In genomic region chr1:96365076-96365475, GRCh38 we compare ENCODE assay signal across 26 cellular contexts.
A peak's percentile ranks its signal among the peaks of the same experiment; 100 is the strongest.
DNase-seq lines count a peak whose midpoint lies in the region; TF ChIP-seq lines count a peak whose summit lies in the region.
"Had no signal": no experiment of that assay in that cellular context is flagged by ENCODE, and none has a peak within 500 bp of the region (broad histone marks: within the 10 kb centered on the region; RNA-seq: fewer than 3 reads in every experiment).

No MANE protein-coding gene starts in this region.

- no CpG with 5 or more reads among the region's 1 CpG for WGBS in trophoblast cell (ENCODE audit: extremely low coverage, insufficient coverage, insufficient read length)

- TF ChIP-seq CTCF in fibroblast of lung (conservative IDR thresholded peaks at IDR 0.05 in 1 of 2, IDR thresholded peaks at IDR 0.05 in 1 of 2; ENCODE audit: low read depth in 1 of 2, low read length in 2 of 2) (no peak), osteoblast (IDR thresholded peaks at IDR 0.05; ENCODE audit: extremely low read depth, low read depth, low read length) (no peak)

- H3K27me3 ChIP-seq in HAP-1 (ENCODE audit: low read depth) (no peaks in the 10 kb centered on the region), adipocyte (replicated peaks; ENCODE audit: control insufficient read depth, insufficient read depth, low read length) (no peaks in the 10 kb centered on the region), fibroblast of lung (ENCODE audit: control insufficient read depth, insufficient read depth, low read length) (no peaks in the 10 kb centered on the region), osteoblast (ENCODE audit: insufficient read depth, low read length) (no peaks in the 10 kb centered on the region), trophoblast cell (ENCODE audit: insufficient read depth, low read length) (no peaks in the 10 kb centered on the region)
- H3K27me3 ChIP-seq: left lung, sigmoid colon, tibial artery had no signal

- H3K27ac ChIP-seq in fibroblast of lung (ENCODE audit: insufficient read depth, low read length): no peak overlapping the region
- H3K27ac ChIP-seq in osteoblast (ENCODE audit: low read depth, low read length): peak overlapping the region; percentile 21
- H3K27ac ChIP-seq in trophoblast cell (ENCODE audit: low read depth, low read length): no peak overlapping the region
- H3K27ac ChIP-seq: left lung, psoas muscle, RWPE1, sigmoid colon, tibial artery had no signal

- H2AFZ ChIP-seq in fibroblast of lung (ENCODE audit: low read length) (no peak overlapping the region), osteoblast (ENCODE audit: low read length) (no peak overlapping the region), trophoblast cell (ENCODE audit: insufficient read depth, low read length, poor library complexity) (no peak overlapping the region)

- no peak overlapping the region for H3K14ac ChIP-seq in trophoblast cell (ENCODE audit: low read length)

- H4K91ac ChIP-seq in trophoblast cell (ENCODE audit: low read depth, low read length): no peak overlapping the region

- no peak overlapping the region for H4K12ac ChIP-seq in trophoblast cell (ENCODE audit: low read depth, low read length)

- H4K20me1 ChIP-seq in fibroblast of lung (ENCODE audit: control insufficient read depth, extremely low read depth, insufficient read depth, low read length) (no peaks in the 10 kb centered on the region), osteoblast (ENCODE audit: insufficient read depth, low read length) (no peaks in the 10 kb centered on the region)

- H3K18ac ChIP-seq in trophoblast cell (ENCODE audit: low read length): no peak overlapping the region

- no peaks in the 10 kb centered on the region for H3K9me3 ChIP-seq in HAP-1
- no peaks in the 10 kb centered on the region for H3K9me3 ChIP-seq in adipocyte (ENCODE audit: control insufficient read depth, low read length)
- no peaks in the 10 kb centered on the region for H3K9me3 ChIP-seq in fibroblast of lung (ENCODE audit: control insufficient read depth, insufficient read depth, low read depth, low read length)
- no peaks in the 10 kb centered on the region for H3K9me3 ChIP-seq in osteoblast (ENCODE audit: low read depth, low read length)
- H3K9me3 ChIP-seq in trophoblast cell (ENCODE audit: insufficient read depth, low read depth, low read length): no peaks in the 10 kb centered on the region
- H3K9me3 ChIP-seq: left lung, psoas muscle, sigmoid colon, SK-N-SH, tibial artery had no signal

- in situ Hi-C loops in HAP-1 (cut with MboI; ENCODE audit: low sequenced_read_pairs): no loop called here

- DNase-seq in HAP-1 (ENCODE audit: low spot score in 2 of 2) (peak; percentile 14 to 35), adipocyte (ENCODE audit: low read depth) (peak; percentile 34), fibroblast of lung (ENCODE audit: low read depth in 2 of 2) (peak; percentile 62 to 69), osteoblast (ENCODE audit: insufficient read length, low spot score, missing footprints) (no peak), trophoblast cell (no peak), SIG-M5 treated with dmso at 0.1 percent for 504 hours (lab: John Stamatoyannopoulos, UW; ENCODE audit: unreplicated experiment) (no peak), NCI-H1048 (lab: John Stamatoyannopoulos, UW) (no peak), H4 (ENCODE audit: low spot score) (no peak)
- DNase-seq: activated CD4-positive, alpha-beta T cell treated with anti-CD3 and anti-CD28 coated beads, Interleukin-2, amount 10 ng/mL, durations not matched to agents 24 days and 14 days; activated CD8-positive, alpha-beta memory T cell treated with anti-CD3 and anti-CD28 coated beads for 24 hours; activated T-cell treated with anti-CD3 and anti-CD28 coated beads for 4 hours; anterior cingulate cortex; CD4-positive, alpha-beta T cell; central memory CD4-positive, alpha-beta T cell; H9; Karpas-422; left lung; naive thymus-derived CD8-positive, alpha-beta T cell; nucleus accumbens; psoas muscle; sigmoid colon; SK-N-SH; stimulated activated CD4-positive, alpha-beta T cell treated with anti-CD3 and anti-CD28 coated beads, Interleukin-15, amount 100 ng/mL, for 24 hours; stimulated activated CD4-positive, alpha-beta T cell treated with anti-CD3 and anti-CD28 coated beads, Interleukin-4, amount 100 ng/mL, for 4 hours; tibial artery had no signal

- H3K4me2 ChIP-seq in fibroblast of lung (ENCODE audit: extremely low read depth, insufficient read depth, low read length) (no peak overlapping the region), osteoblast (ENCODE audit: insufficient read depth, low read length) (peak overlapping the region; percentile 8), trophoblast cell (ENCODE audit: low read length) (no peak overlapping the region)

- H2BK12ac ChIP-seq in trophoblast cell (ENCODE audit: low read length): no peak overlapping the region

- no peak overlapping the region for H2BK120ac ChIP-seq in trophoblast cell (ENCODE audit: insufficient read depth, low read length, poor library complexity)

- no peak overlapping the region for H3K23ac ChIP-seq in trophoblast cell (ENCODE audit: low read length)

- H3K79me2 ChIP-seq in fibroblast of lung (ENCODE audit: control insufficient read depth, insufficient read depth, low read length): no peaks in the 10 kb centered on the region
- no peaks in the 10 kb centered on the region for H3K79me2 ChIP-seq in osteoblast (ENCODE audit: insufficient read depth, low read length)
- no peaks in the 10 kb centered on the region for H3K79me2 ChIP-seq in trophoblast cell (ENCODE audit: control insufficient read depth, insufficient read depth, low read length, poor library complexity)

- no peak overlapping the region for H3K4ac ChIP-seq in trophoblast cell (ENCODE audit: low read depth, low read length)

- no peaks in the 10 kb centered on the region for H3K79me1 ChIP-seq in trophoblast cell (ENCODE audit: low read length)

- no peak overlapping the region for H2BK5ac ChIP-seq in trophoblast cell (ENCODE audit: low read depth, low read length, poor library complexity)

- H3K36me3 ChIP-seq in HAP-1 (replicated peaks): no peaks in the 10 kb centered on the region
- H3K36me3 ChIP-seq in adipocyte (ENCODE audit: control insufficient read depth, insufficient read depth, low read length, severe bottlenecking): no peaks in the 10 kb centered on the region
- no peaks in the 10 kb centered on the region for H3K36me3 ChIP-seq in fibroblast of lung (ENCODE audit: control insufficient read depth, insufficient read depth, low read length)
- no peaks in the 10 kb centered on the region for H3K36me3 ChIP-seq in osteoblast (ENCODE audit: insufficient read depth, low read length)
- H3K36me3 ChIP-seq in trophoblast cell (ENCODE audit: control insufficient read depth in 1 of 2, insufficient read depth in 2 of 2, low read length in 2 of 2): no peaks in the 10 kb centered on the region
- H3K36me3 ChIP-seq: left lung, sigmoid colon, tibial artery had no signal

- H4K8ac ChIP-seq in trophoblast cell (ENCODE audit: low read depth, low read length): no peak overlapping the region

- H3K4me3 ChIP-seq in HAP-1 (no peak overlapping the region), adipocyte (ENCODE audit: low read length) (no peak overlapping the region), fibroblast of lung (replicated peaks in 1 of 4; ENCODE audit: control extremely low read depth in 1 of 4, insufficient read depth in 1 of 4, low read depth in 3 of 4, low read length in 4 of 4) (no peak overlapping the region), osteoblast (ENCODE audit: insufficient read depth, low read length) (no peak overlapping the region), trophoblast cell (ENCODE audit: low read depth, low read length) (no peak overlapping the region)
- H3K4me3 ChIP-seq: left lung, psoas muscle, sigmoid colon, tibial artery had no signal

- no peak overlapping the region for H2AK5ac ChIP-seq in trophoblast cell (ENCODE audit: low read length)

- H3K4me1 ChIP-seq in HAP-1: peaks cover 21% of the 10 kb centered on the region
- H3K4me1 ChIP-seq in adipocyte (ENCODE audit: control insufficient read depth, insufficient read depth, low read length): peaks cover 62% of the 10 kb centered on the region
- peaks cover 33% of the 10 kb centered on the region for H3K4me1 ChIP-seq in fibroblast of lung (ENCODE audit: control insufficient read depth, extremely low read depth, insufficient read depth, low read length)
- peaks cover 58% of the 10 kb centered on the region for H3K4me1 ChIP-seq in osteoblast (ENCODE audit: insufficient read depth, low read length)
- peaks cover 0 to 5% of the 10 kb centered on the region in 2 experiments for H3K4me1 ChIP-seq in trophoblast cell (ENCODE audit: control insufficient read depth in 1 of 2, insufficient read depth in 2 of 2, low read length in 2 of 2)
- H3K4me1 ChIP-seq: psoas muscle had no signal

- H3K9ac ChIP-seq in adipocyte (ENCODE audit: low read length): no peak overlapping the region
- H3K9ac ChIP-seq in fibroblast of lung (ENCODE audit: insufficient read depth, low read length): no peak overlapping the region
- no peak overlapping the region for H3K9ac ChIP-seq in trophoblast cell (ENCODE audit: low read length)
- H3K9ac ChIP-seq: SK-N-SH had no signal

Comparison
In these comparisons a context has a peak if more than half of its experiments do, and no peak if none do; other contexts are left out.
1. DNase-seq: peak in HAP-1 (2 of 2), adipocyte (single experiment) and fibroblast of lung (2 of 2); none in osteoblast (single experiment), trophoblast cell (0 of 2), SIG-M5 treated with dmso at 0.1 percent for 504 hours (single experiment), NCI-H1048 (single experiment) and H4 (single experiment).